Comparison of ENCODE assay signal across 8 cellular contexts in genomic region chr10:87865201-87866025, GRCh38. TPM values are rescaled to one million over a fixed set of nuclear protein-coding genes. Genes with fewer than 3 reads are reported as not detected.
DNase-seq lines count a peak whose midpoint lies in the region; ATAC-seq, FAIRE-seq and TF ChIP-seq lines count a peak whose summit lies in the region.

No MANE protein-coding gene starts in this region.

- H4K91ac ChIP-seq in H9 (ENCODE audit: insufficient read length, low read depth, low read length), result no peak overlapping the region

- no peak overlapping the region for H2BK120ac ChIP-seq in H9 (ENCODE audit: low read depth, low read length, poor library complexity, severe bottlenecking)

- no peak overlapping the region for H3K56ac ChIP-seq in H9 (ENCODE audit: insufficient read length, low read depth, low read length)

- H3K36me3 ChIP-seq in SK-N-MC (ENCODE audit: insufficient read depth, low read length), result no peaks in the 10 kb centered on the region
- no peaks in the 10 kb centered on the region for H3K36me3 ChIP-seq in skeletal muscle tissue (ENCODE audit: control insufficient read depth in 3 of 3, insufficient read depth in 3 of 3, low read length in 3 of 3)

- no peaks in the 10 kb centered on the region; a peak in 1 of 5 replicates for H3K9me3 Mint-ChIP-seq in H9

- peaks cover 36 to 40% of the 10 kb centered on the region in 2 experiments for H3K4me1 Mint-ChIP-seq in H9

- no peak overlapping the region for H3K27ac Mint-ChIP-seq in H9

- no peak overlapping the region for H4K8ac ChIP-seq in H9 (replicated peaks; ENCODE audit: insufficient read length, low read depth, low read length)

- H3K27me3 Mint-ChIP-seq in H9 (ENCODE audit: low read depth), result peaks cover 6% of the 10 kb centered on the region; the same call in 1 of the 2 replicates

- no CpG with 5 or more reads among the region's 6 CpGs for WGBS in H9 (ENCODE audit: extremely low coverage, insufficient read length, low lambda C conversion rate)

- no peak for ATAC-seq in HG02571 (IDR thresholded peaks at IDR 0.05; ENCODE audit: unreplicated experiment)

- no peak overlapping the region for H2AK5ac ChIP-seq in H9 (ENCODE audit: insufficient read length, low read length)

- H3K79me1 ChIP-seq in H9 (ENCODE audit: insufficient read depth, low read depth, low read length, poor library complexity, severe bottlenecking), result no peaks in the 10 kb centered on the region

- no peak overlapping the region for H3K27ac ChIP-seq in H9 (ENCODE audit: insufficient read length, low read depth, low read length)
- no peak overlapping the region for H3K27ac ChIP-seq in SK-N-MC
- H3K27ac ChIP-seq in skeletal muscle tissue (ENCODE audit: low read depth, low read length), result peak overlapping the region; percentile 84

- no peak for DNase-seq in H9
- DNase-seq in SK-N-MC (ENCODE audit: low read depth, low spot score), result no peak
- no peak for DNase-seq in fibroblast of villous mesenchyme (ENCODE audit: low read depth)
- DNase-seq in NCI-H2227 (lab: John Stamatoyannopoulos, UW; ENCODE audit: unreplicated experiment), result no peak
- no peak for DNase-seq in urothelium cell line (ENCODE audit: low spot score)
- DNase-seq in DMS53 (lab: John Stamatoyannopoulos, UW), result no peak

- H3K18ac ChIP-seq in H9 (ENCODE audit: insufficient read length, low read depth, low read length), result no peak overlapping the region

- H4K5ac ChIP-seq in H9 (ENCODE audit: insufficient read length, low read depth, low read length), result no peak overlapping the region

- H3K9ac ChIP-seq in H9 (ENCODE audit: extremely low read depth, insufficient read length, low read length) (peak overlapping the region; percentile 20), SK-N-MC (ENCODE audit: insufficient read length) (peak overlapping the region; percentile 66), skeletal muscle tissue (ENCODE audit: low read depth in 1 of 3, low read length in 3 of 3) (peak overlapping the region; percentile 82 to 92 (median 90))

- H4K20me1 ChIP-seq in H9 (ENCODE audit: control insufficient read depth, insufficient read depth, insufficient read length), result no peaks in the 10 kb centered on the region

- FAIRE-seq in urothelium cell line (lab: Jason Lieb, UNC), result no peak

- no peak overlapping the region for H2BK5ac ChIP-seq in H9 (ENCODE audit: insufficient read length, low read length)

- no peak for TF ChIP-seq CTCF in H9 (conservative IDR thresholded peaks at IDR 0.05)
- TF ChIP-seq CTCF in fibroblast of villous mesenchyme (IDR thresholded peaks at IDR 0.05; ENCODE audit: insufficient read depth, low read depth, low read length), result no peak

- H3T11ph ChIP-seq in H9 (ENCODE audit: low read length), result no peak overlapping the region

- H3K9me3 ChIP-seq in H9 (ENCODE audit: control insufficient read depth, low read depth, low read length) (no peaks in the 10 kb centered on the region), SK-N-MC (ENCODE audit: low read depth, low read length) (no peaks in the 10 kb centered on the region), skeletal muscle tissue (ENCODE audit: control insufficient read depth in 3 of 3, low read length in 3 of 3) (no peaks in the 10 kb centered on the region)

- H3K4me1 ChIP-seq in H9 (ENCODE audit: insufficient read depth, low read length), result no peaks in the 10 kb centered on the region
- peaks cover 8 to 30% (median 15%) of the 10 kb centered on the region in 3 donors for H3K4me1 ChIP-seq in skeletal muscle tissue (ENCODE audit: control insufficient read depth in 3 of 3, insufficient read depth in 3 of 3, low read length in 3 of 3)

- H3K36me3 Mint-ChIP-seq in H9 (ENCODE audit: insufficient read depth in 1 of 3, low read depth in 3 of 3), result peaks cover 0 to 6% (median 5%) of the 10 kb centered on the region in 3 experiments; a peak in 5 of 7 replicates

- no peak overlapping the region for H2BK15ac ChIP-seq in H9 (ENCODE audit: low read depth, low read length)

- H2BK12ac ChIP-seq in H9 (ENCODE audit: insufficient read length, low read depth, low read length), result no peak overlapping the region

- H3K27me3 ChIP-seq in H9 (ENCODE audit: insufficient read depth, low read length), result no peaks in the 10 kb centered on the region
- H3K27me3 ChIP-seq in skeletal muscle tissue (ENCODE audit: control insufficient read depth in 3 of 3, insufficient read depth in 3 of 3, low read length in 3 of 3), result no peaks in the 10 kb centered on the region

- H3K4ac ChIP-seq in H9 (ENCODE audit: low read depth, low read length), result no peak overlapping the region

- peak overlapping the region; percentile 97 to 98 for H3K4me3 Mint-ChIP-seq in H9

- no peak overlapping the region for H2AFZ ChIP-seq in H9 (ENCODE audit: low read length)

- no peak overlapping the region for H2BK20ac ChIP-seq in H9 (ENCODE audit: low read depth, low read length, poor library complexity, severe bottlenecking)

- peak overlapping the region; percentile 85 for H3K4me3 ChIP-seq in SK-N-MC
- peak overlapping the region; percentile 93 for H3K4me3 ChIP-seq in fibroblast of villous mesenchyme (ENCODE audit: low read depth, low read length)
- peak overlapping the region; percentile 90 to 97 (median 90) for H3K4me3 ChIP-seq in skeletal muscle tissue (ENCODE audit: low read length in 3 of 3)

- no peak overlapping the region for H3K14ac ChIP-seq in H9 (ENCODE audit: insufficient read depth, low read length)

- H3K23ac ChIP-seq in H9 (ENCODE audit: insufficient read length, low read depth, low read length), result no peak overlapping the region

- peaks cover 24% of the 10 kb centered on the region; the same call in 1 of the 2 replicates for H3K79me2 ChIP-seq in H9 (ENCODE audit: insufficient read depth, low read length)

- H3K23me2 ChIP-seq in H9 (ENCODE audit: insufficient read length, low read depth, low read length, poor library complexity, severe bottlenecking), result peaks cover 17% of the 10 kb centered on the region

- peak overlapping the region; percentile 96 for H3K4me2 ChIP-seq in H9 (ENCODE audit: insufficient read depth, insufficient read length, low read length)

RNA-seq across cellular contexts. Expression of gene PTEN, which starts 2.0 kb away (rescaled TPM):
- total RNA-seq in H9 (2021), result 49.5 and 52.8 TPM in 2 replicates
- total RNA-seq in fibroblast of villous mesenchyme, result 265 and 276 TPM in 2 replicates
- total RNA-seq in skeletal muscle tissue, result 76.2 TPM

RNA-seq across cellular contexts. Expression of gene KLLN, which starts 2.1 kb away (rescaled TPM):
- total RNA-seq in H9 (2021), result 0.61 and 0.79 TPM in 2 replicates
- total RNA-seq in fibroblast of villous mesenchyme, result 0.86 and 0.97 TPM in 2 replicates
- under 0.01 TPM for total RNA-seq in skeletal muscle tissue

RNA-seq across cellular contexts. Expression of gene ATAD1, which starts 47.4 kb away (rescaled TPM):
- total RNA-seq in H9 (2021) (38.7 and 39.7 TPM in 2 replicates), fibroblast of villous mesenchyme (30.6 and 51.8 TPM in 2 replicates), skeletal muscle tissue (20.4 TPM)

Comparison
In these comparisons a context has a peak if more than half of its experiments do, and no peak if none do; other contexts are left out.
1. H3K9ac ChIP-seq: peak in every context shown above with its lines; median percentile 90 in skeletal muscle tissue; 66 in SK-N-MC; 20 in H9.